Comparison of ENCODE assay signal across 10 cellular contexts in the genomic region with DNA sequence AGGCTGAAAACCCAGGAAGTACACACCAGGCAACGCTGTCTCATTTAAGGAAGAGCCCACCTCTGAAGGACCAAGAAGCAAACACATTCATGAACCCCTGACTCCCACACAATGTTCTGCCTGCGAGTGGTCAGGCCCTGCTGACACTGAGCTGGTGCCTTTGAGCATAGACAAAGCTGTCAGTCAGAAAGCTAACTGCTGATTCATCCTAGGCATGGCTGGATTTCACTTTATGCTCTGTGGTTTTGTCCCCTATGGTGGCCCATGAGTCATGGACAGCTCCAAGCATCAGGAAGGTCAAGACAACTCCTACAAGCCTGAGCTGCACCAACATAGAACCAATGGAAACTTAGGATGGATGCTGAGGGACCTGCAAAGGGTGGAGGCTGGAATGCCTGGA.
DNase-seq lines count a peak whose midpoint lies in the region; ATAC-seq and TF ChIP-seq lines count a peak whose summit lies in the region.
"Had no signal": no experiment of that assay in that cellular context is flagged by ENCODE, and none has a peak within 500 bp of the region (broad histone marks: within the 10 kb centered on the region; RNA-seq: fewer than 3 reads in every experiment).

No MANE protein-coding gene starts in this region.

- no peaks in the 10 kb centered on the region for H3K27me3 Mint-ChIP-seq in activated naive CD4-positive, alpha-beta T cell treated with anti-CD3 and anti-CD28 coated beads for 36 hours (ENCODE audit: low read depth)

- H3K4me3 ChIP-seq in stomach, result no peak overlapping the region
- H3K4me3 ChIP-seq in heart left ventricle, result no peak overlapping the region
- H3K4me3 ChIP-seq in left ventricle myocardium inferior, result no peak overlapping the region
- H3K4me3 ChIP-seq in WERI-Rb-1 (ENCODE audit: low read depth, low read length), result no peak overlapping the region

- CTCF ChIA-PET in activated naive CD4-positive, alpha-beta T cell treated with anti-CD3 and anti-CD28 coated beads for 36 hours (lab: Charles Lee), result interaction anchor here (0.6 to 1.6 kb wide), 3 partner anchors 9 to 28 kb away, joined by 3 read pairs; no protein-coding TSS in a partner anchor

- H3K4me1 ChIP-seq in stomach (peaks cover 13 to 32% (median 27%) of the 10 kb centered on the region in 4 donors), heart left ventricle (peaks cover 0 to 33% (median 3%) of the 10 kb centered on the region in 12 donors), left ventricle myocardium inferior (peaks cover 39% of the 10 kb centered on the region)

- H3K27ac ChIP-seq in stomach (peak overlapping the region in 3 of 5 donors; percentile 79 to 85 (median 84)), heart left ventricle (no peak overlapping the region), left ventricle myocardium inferior (replicated peaks) (no peak overlapping the region), WERI-Rb-1 (no peak overlapping the region)
- H3K27ac ChIP-seq: C4-2B, KMS-11 had no signal

- TF ChIP-seq EP300 in stomach (IDR thresholded peaks at IDR 0.05), result no peak

- H3K36me3 ChIP-seq in stomach (peaks cover 23 to 58% (median 39%) of the 10 kb centered on the region in 4 donors), heart left ventricle (peaks cover 0 to 40% (median 24%) of the 10 kb centered on the region in 9 donors), left ventricle myocardium inferior (peaks cover 22% of the 10 kb centered on the region), WERI-Rb-1 (peaks cover 24% of the 10 kb centered on the region)

- H3K36me3 Mint-ChIP-seq in activated naive CD4-positive, alpha-beta T cell treated with anti-CD3 and anti-CD28 coated beads for 36 hours (ENCODE audit: low read depth), result peaks cover 6% of the 10 kb centered on the region

- H3K27ac Mint-ChIP-seq in activated naive CD4-positive, alpha-beta T cell treated with anti-CD3 and anti-CD28 coated beads for 36 hours, result peak overlapping the region; percentile 27

- TF ChIP-seq POLR2A in stomach (IDR thresholded peaks at IDR 0.05) (no peak), heart left ventricle (IDR thresholded peaks at IDR 0.05) (no peak)

- no peaks in the 10 kb centered on the region for H3K9me3 ChIP-seq in stomach
- H3K9me3 ChIP-seq in heart left ventricle, result no peaks in the 10 kb centered on the region
- H3K9me3 ChIP-seq in left ventricle myocardium inferior (replicated peaks), result no peaks in the 10 kb centered on the region
- H3K9me3 ChIP-seq in WERI-Rb-1 (ENCODE audit: severe bottlenecking), result no peaks in the 10 kb centered on the region

- TF ChIP-seq CTCF in stomach (IDR thresholded peaks at IDR 0.05) (no peak), heart left ventricle (IDR thresholded peaks at IDR 0.05) (no peak), left ventricle myocardium inferior (IDR thresholded peaks at IDR 0.05; ENCODE audit: borderline replicate concordance) (no peak), WERI-Rb-1 (IDR thresholded peaks at IDR 0.05; ENCODE audit: low read depth, low read length) (no peak)

- intact Hi-C loops in activated naive CD4-positive, alpha-beta T cell treated with anti-CD3 and anti-CD28 coated beads for 36 hours (cut with micrococcal nuclease), result no loop called here
- intact Hi-C loops in stomach (cut with DNase I; ENCODE audit: low total_unique reads) (loop anchor here (10.0 kb wide), 1 partner anchor 80 kb away; the partner anchor contains the start of gene UXS1), heart left ventricle (cut with DNase I) (loop anchor here in 1 of 10 donors (5.0 kb wide), 1 partner anchor 77 kb away; the partner anchor contains the start of gene UXS1), left ventricle myocardium inferior (cut with micrococcal nuclease) (no loop called here)

- 83 to 92% (median 88%) methylated on average over 2 of the region's 2 CpGs; no CpG with 5 or more reads in 1 of the 5 donors for WGBS in stomach, 5 donors
- WGBS in heart left ventricle, 4 donors, result 82 to 100% (median 93%) methylated on average over 2 of the region's 2 CpGs

- no peaks in the 10 kb centered on the region for H3K4me1 Mint-ChIP-seq in activated naive CD4-positive, alpha-beta T cell treated with anti-CD3 and anti-CD28 coated beads for 36 hours (ENCODE audit: low read depth)

- no peak for DNase-seq in activated naive CD4-positive, alpha-beta T cell treated with anti-CD3 and anti-CD28 coated beads for 36 hours
- no peak for DNase-seq in activated naive CD4-positive, alpha-beta T cell treated with anti-CD3 and anti-CD28 coated beads, Interleukin-2, amount 50 U/mL, for 16 hours
- DNase-seq in LHCN-M2 (ENCODE audit: low read depth), result peak; percentile 80
- DNase-seq in dedifferentiated amniotic fluid mesenchymal stem cell (ENCODE audit: extremely low spot score), result peak; percentile 38
- DNase-seq in stomach, result no peak
- no peak for DNase-seq in heart left ventricle
- no peak for DNase-seq in left ventricle myocardium inferior
- DNase-seq in WERI-Rb-1, result no peak

- no peak overlapping the region for H3K4me3 Mint-ChIP-seq in activated naive CD4-positive, alpha-beta T cell treated with anti-CD3 and anti-CD28 coated beads for 36 hours

- H3K27me3 ChIP-seq in stomach (no peaks in the 10 kb centered on the region), heart left ventricle (no peaks in the 10 kb centered on the region), left ventricle myocardium inferior (ENCODE audit: low read depth) (no peaks in the 10 kb centered on the region), WERI-Rb-1 (ENCODE audit: insufficient read depth, low read depth, severe bottlenecking) (no peaks in the 10 kb centered on the region)

- no peaks in the 10 kb centered on the region for H3K9me3 Mint-ChIP-seq in activated naive CD4-positive, alpha-beta T cell treated with anti-CD3 and anti-CD28 coated beads for 36 hours

- ATAC-seq in heart left ventricle, result no peak

Comparison
In these comparisons a context has a peak if more than half of its experiments do, and no peak if none do; other contexts are left out.
1. DNase-seq: peak in LHCN-M2 (single experiment) and dedifferentiated amniotic fluid mesenchymal stem cell (single experiment); none in activated naive CD4-positive, alpha-beta T cell treated with anti-CD3 and anti-CD28 coated beads for 36 hours (single experiment), activated naive CD4-positive, alpha-beta T cell treated with anti-CD3 and anti-CD28 coated beads, Interleukin-2, amount 50 U/mL, for 16 hours (single experiment), stomach (single experiment), heart left ventricle (0 of 5), left ventricle myocardium inferior (single experiment) and WERI-Rb-1 (single experiment).
2. H3K27ac ChIP-seq: peak in stomach (3 of 5); none in heart left ventricle (0 of 12), left ventricle myocardium inferior (single experiment) and WERI-Rb-1 (single experiment).